ENCODE assay signal across 1 cellular context in the genomic region with DNA sequence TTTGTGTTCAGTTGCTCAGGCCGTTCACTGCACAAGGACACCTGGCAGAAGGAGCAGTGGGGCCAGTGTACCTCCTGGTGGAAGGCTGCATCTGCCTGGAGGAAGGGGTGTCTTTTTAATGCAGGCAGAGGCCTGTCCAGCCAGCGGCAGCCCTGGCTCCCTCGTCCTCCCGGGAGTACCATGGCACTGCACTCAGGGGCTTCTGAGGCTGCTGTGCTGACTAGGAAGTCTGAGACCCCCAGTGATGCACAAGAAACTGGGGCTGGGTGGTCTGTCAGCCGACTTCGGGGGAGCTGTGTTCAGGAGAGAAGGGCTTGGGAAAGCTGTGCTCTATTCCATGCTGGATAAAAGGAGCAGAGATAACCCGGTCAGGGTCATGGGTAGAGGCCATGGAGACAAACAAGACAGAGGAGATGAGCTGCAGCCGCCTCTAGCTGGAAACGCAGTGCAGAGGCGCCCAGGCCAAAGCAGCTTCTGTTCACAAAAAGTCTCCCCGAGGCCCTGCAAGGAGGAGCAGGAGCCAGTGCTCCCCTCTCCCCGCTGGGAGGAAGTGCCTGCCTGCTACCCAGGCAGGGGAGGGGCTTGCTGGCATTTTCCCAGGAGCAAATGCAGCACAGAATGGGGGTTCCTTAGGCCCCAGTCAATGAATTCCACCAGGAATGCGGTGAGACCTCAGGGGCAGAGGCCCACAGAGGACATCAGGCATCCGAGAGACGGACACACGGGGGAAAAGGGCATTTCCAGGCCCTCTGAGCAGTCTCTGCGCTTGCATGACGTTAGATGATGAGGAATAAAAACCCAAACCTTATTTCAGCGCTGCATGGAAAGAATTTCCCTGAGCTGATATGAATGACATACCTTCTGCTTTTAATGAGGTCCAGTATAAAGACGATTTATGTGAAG.
TF ChIP-seq lines count a peak whose summit lies in the region.

No MANE protein-coding gene starts in this region.

TF ChIP-seq in H1, 55 proteins besides CTCF, POLR2A, EP300 and RAD21:
- TF ChIP-seq BACH1 (IDR thresholded peaks at IDR 0.05; ENCODE audit: low read length) = no peak
- TF ChIP-seq SAP30 (IDR thresholded peaks at IDR 0.05; ENCODE audit: insufficient read depth, insufficient replicate concordance, low read length) = no peak
- no peak for TF ChIP-seq TEAD4 (IDR thresholded peaks at IDR 0.05; ENCODE audit: low read depth, low read length)
- TF ChIP-seq, protein P1, sequence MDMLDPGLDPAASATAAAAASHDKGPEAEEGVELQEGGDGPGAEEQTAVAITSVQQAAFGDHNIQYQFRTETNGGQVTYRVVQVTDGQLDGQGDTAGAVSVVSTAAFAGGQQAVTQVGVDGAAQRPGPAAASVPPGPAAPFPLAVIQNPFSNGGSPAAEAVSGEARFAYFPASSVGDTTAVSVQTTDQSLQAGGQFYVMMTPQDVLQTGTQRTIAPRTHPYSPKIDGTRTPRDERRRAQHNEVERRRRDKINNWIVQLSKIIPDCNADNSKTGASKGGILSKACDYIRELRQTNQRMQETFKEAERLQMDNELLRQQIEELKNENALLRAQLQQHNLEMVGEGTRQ (IDR thresholded peaks at IDR 0.05; ENCODE audit: low read length) = no peak
- no peak for TF ChIP-seq POLR2AphosphoS5 (IDR thresholded peaks at IDR 0.05; ENCODE audit: low read depth, low read length)
- no peak for TF ChIP-seq TCF12 (IDR thresholded peaks at IDR 0.05; ENCODE audit: low read depth, low read length)
- TF ChIP-seq CHD1 (IDR thresholded peaks at IDR 0.05; ENCODE audit: low read depth, low read length) = no peak
- no peak for TF ChIP-seq ZNF274 (IDR thresholded peaks at IDR 0.05; ENCODE audit: borderline replicate concordance, extremely low read depth, low read length)
- TF ChIP-seq, protein P2, sequence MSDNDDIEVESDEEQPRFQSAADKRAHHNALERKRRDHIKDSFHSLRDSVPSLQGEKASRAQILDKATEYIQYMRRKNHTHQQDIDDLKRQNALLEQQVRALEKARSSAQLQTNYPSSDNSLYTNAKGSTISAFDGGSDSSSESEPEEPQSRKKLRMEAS (IDR thresholded peaks at IDR 0.05) = no peak
- no peak for TF ChIP-seq PHF8 (conservative IDR thresholded peaks at IDR 0.05; ENCODE audit: low read depth, low read length)
- TF ChIP-seq CBX8 (IDR thresholded peaks at IDR 0.05; ENCODE audit: borderline replicate concordance, low read depth, low read length) = no peak
- TF ChIP-seq, protein P3, sequence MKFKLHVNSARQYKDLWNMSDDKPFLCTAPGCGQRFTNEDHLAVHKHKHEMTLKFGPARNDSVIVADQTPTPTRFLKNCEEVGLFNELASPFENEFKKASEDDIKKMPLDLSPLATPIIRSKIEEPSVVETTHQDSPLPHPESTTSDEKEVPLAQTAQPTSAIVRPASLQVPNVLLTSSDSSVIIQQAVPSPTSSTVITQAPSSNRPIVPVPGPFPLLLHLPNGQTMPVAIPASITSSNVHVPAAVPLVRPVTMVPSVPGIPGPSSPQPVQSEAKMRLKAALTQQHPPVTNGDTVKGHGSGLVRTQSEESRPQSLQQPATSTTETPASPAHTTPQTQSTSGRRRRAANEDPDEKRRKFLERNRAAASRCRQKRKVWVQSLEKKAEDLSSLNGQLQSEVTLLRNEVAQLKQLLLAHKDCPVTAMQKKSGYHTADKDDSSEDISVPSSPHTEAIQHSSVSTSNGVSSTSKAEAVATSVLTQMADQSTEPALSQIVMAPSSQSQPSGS (IDR thresholded peaks at IDR 0.05; ENCODE audit: low read length) = no peak
- no peak for TF ChIP-seq SP4 (IDR thresholded peaks at IDR 0.05; ENCODE audit: low read length)
- no peak for TF ChIP-seq NRF1 (IDR thresholded peaks at IDR 0.05; ENCODE audit: low read depth, low read length)
- TF ChIP-seq MAFK (IDR thresholded peaks at IDR 0.05; ENCODE audit: low read depth, low read length) = no peak
- no peak for TF ChIP-seq SIRT6 (IDR thresholded peaks at IDR 0.05; ENCODE audit: low read length)
- TF ChIP-seq SRF (IDR thresholded peaks at IDR 0.05; ENCODE audit: low read depth, low read length) = no peak
- TF ChIP-seq BCL11A (IDR thresholded peaks at IDR 0.05; ENCODE audit: low read depth in 2 of 2, low read length in 2 of 2) = no peak
